ENCODE assay signal across 8 cellular contexts in genomic region chr1:98046031-98046641, GRCh38.
DNase-seq lines count a peak whose midpoint lies in the region; ATAC-seq and TF ChIP-seq lines count a peak whose summit lies in the region.

No MANE protein-coding gene starts in this region.

- no peak for TF ChIP-seq CTCF in WERI-Rb-1 (IDR thresholded peaks at IDR 0.05; ENCODE audit: low read depth, low read length)
- TF ChIP-seq CTCF in osteocyte (IDR thresholded peaks at IDR 0.05) = no peak

- H3K36me3 ChIP-seq in WERI-Rb-1 = no peaks in the 10 kb centered on the region

- no peak for ATAC-seq in HG02885 (IDR thresholded peaks at IDR 0.05; ENCODE audit: poor library complexity, unreplicated experiment)
- no peak for ATAC-seq in HG03175 (IDR thresholded peaks at IDR 0.05; ENCODE audit: unreplicated experiment)
- ATAC-seq in GM18502 (IDR thresholded peaks at IDR 0.05; ENCODE audit: poor library complexity, unreplicated experiment) = no peak

- no peaks in the 10 kb centered on the region for H3K9me3 ChIP-seq in WERI-Rb-1 (ENCODE audit: severe bottlenecking)

- H3K27me3 ChIP-seq in WERI-Rb-1 (ENCODE audit: insufficient read depth, low read depth, severe bottlenecking) = peaks cover 5% of the 10 kb centered on the region

- H3K4me1 Mint-ChIP-seq in activated CD4-positive, alpha-beta T cell treated with anti-CD3 and anti-CD28 coated beads, Interleukin-2, amount 10 ng/mL, durations not matched to agents 24 days and 14 days = peaks cover 29% of the 10 kb centered on the region
- H3K4me1 Mint-ChIP-seq in osteocyte (ENCODE audit: unreplicated experiment) = peaks cover 47% of the 10 kb centered on the region

- no peak overlapping the region for H3K27ac ChIP-seq in WERI-Rb-1

- DNase-seq in activated CD4-positive, alpha-beta T cell treated with anti-CD3 and anti-CD28 coated beads, Interleukin-2, amount 10 ng/mL, durations not matched to agents 24 days and 14 days = peak; percentile 74
- DNase-seq in activated CD4-positive, alpha-beta T cell treated with anti-CD3 and anti-CD28 coated beads, Interleukin-2, amount 50 U/mL, for 4 hours = no peak
- DNase-seq in WERI-Rb-1 = peak; percentile 46
- peak; percentile 42 for DNase-seq in fibroblast of gingiva (ENCODE audit: low read depth)
- peak; percentile 86 for DNase-seq in osteocyte (ENCODE audit: extremely low spot score, unreplicated experiment)

- peak overlapping the region; percentile 58 for H3K4me3 ChIP-seq in WERI-Rb-1 (ENCODE audit: low read depth, low read length)

- peak overlapping the region; percentile 82 for H3K4me3 Mint-ChIP-seq in activated CD4-positive, alpha-beta T cell treated with anti-CD3 and anti-CD28 coated beads, Interleukin-2, amount 10 ng/mL, durations not matched to agents 24 days and 14 days
- peak overlapping the region; percentile 88 for H3K4me3 Mint-ChIP-seq in osteocyte (ENCODE audit: unreplicated experiment)

- intact Hi-C loops in activated CD4-positive, alpha-beta T cell treated with anti-CD3 and anti-CD28 coated beads, Interleukin-2, amount 10 ng/mL, durations not matched to agents 24 days and 14 days (cut with micrococcal nuclease) = loop anchor here (10.0 kb wide), 1 partner anchor 251 kb away; no protein-coding TSS in a partner anchor

- no peaks in the 10 kb centered on the region for H3K36me3 Mint-ChIP-seq in activated CD4-positive, alpha-beta T cell treated with anti-CD3 and anti-CD28 coated beads, Interleukin-2, amount 10 ng/mL, durations not matched to agents 24 days and 14 days (ENCODE audit: low read depth)
- no peaks in the 10 kb centered on the region for H3K36me3 Mint-ChIP-seq in osteocyte (ENCODE audit: unreplicated experiment)

- peaks cover 3% of the 10 kb centered on the region for H3K9me3 Mint-ChIP-seq in activated CD4-positive, alpha-beta T cell treated with anti-CD3 and anti-CD28 coated beads, Interleukin-2, amount 10 ng/mL, durations not matched to agents 24 days and 14 days
- H3K9me3 Mint-ChIP-seq in osteocyte (ENCODE audit: unreplicated experiment) = no peaks in the 10 kb centered on the region

- H3K27ac Mint-ChIP-seq in activated CD4-positive, alpha-beta T cell treated with anti-CD3 and anti-CD28 coated beads, Interleukin-2, amount 10 ng/mL, durations not matched to agents 24 days and 14 days = peak overlapping the region; percentile 62
- peak overlapping the region; percentile 88 for H3K27ac Mint-ChIP-seq in osteocyte (ENCODE audit: unreplicated experiment)

- H3K27me3 Mint-ChIP-seq in activated CD4-positive, alpha-beta T cell treated with anti-CD3 and anti-CD28 coated beads, Interleukin-2, amount 10 ng/mL, durations not matched to agents 24 days and 14 days = peaks cover 77% of the 10 kb centered on the region
- H3K27me3 Mint-ChIP-seq in osteocyte (ENCODE audit: unreplicated experiment) = peaks cover 4% of the 10 kb centered on the region

Comparison
In these comparisons a context has a peak if more than half of its experiments do, and no peak if none do; other contexts are left out.
1. DNase-seq: peak in activated CD4-positive, alpha-beta T cell treated with anti-CD3 and anti-CD28 coated beads, Interleukin-2, amount 10 ng/mL, durations not matched to agents 24 days and 14 days (single experiment), WERI-Rb-1 (single experiment), fibroblast of gingiva (single experiment) and osteocyte (single experiment); none in activated CD4-positive, alpha-beta T cell treated with anti-CD3 and anti-CD28 coated beads, Interleukin-2, amount 50 U/mL, for 4 hours (0 of 2).